8 cellular contexts compared by ENCODE assay signal in genomic region chr20:43691928-43692524, GRCh38. TPM values are rescaled to one million over a fixed set of nuclear protein-coding genes. Genes with fewer than 3 reads are reported as not detected.
DNase-seq lines count a peak whose midpoint lies in the region; ATAC-seq and TF ChIP-seq lines count a peak whose summit lies in the region.

No MANE protein-coding gene starts in this region.

- H3K27ac Mint-ChIP-seq in HFFc6 = no peak overlapping the region
- no peak overlapping the region for H3K27ac Mint-ChIP-seq in immature natural killer cell

- no peaks in the 10 kb centered on the region for H3K36me3 ChIP-seq in uterus

- no peak for ATAC-seq in GM18868 (IDR thresholded peaks at IDR 0.05; ENCODE audit: unreplicated experiment)

- H3K4me1 Mint-ChIP-seq in HFFc6 (ENCODE audit: low read depth) = no peaks in the 10 kb centered on the region
- no peaks in the 10 kb centered on the region for H3K4me1 Mint-ChIP-seq in immature natural killer cell

- TF ChIP-seq CTCF in HFFc6 (IDR thresholded peaks at IDR 0.05) (peak; percentile 86), RWPE1 (conservative IDR thresholded peaks at IDR 0.05; ENCODE audit: low read depth) (peak; percentile 69), uterus (IDR thresholded peaks at IDR 0.05) (no peak)

- H3K27me3 ChIP-seq in uterus = no peaks in the 10 kb centered on the region

- POLR2A ChIA-PET in RWPE1 (lab: Yijun Ruan, JAX; ENCODE audit: low non-redundant PET) = no interaction called here

- H3K27me3 Mint-ChIP-seq in HFFc6 (ENCODE audit: insufficient read depth) = no peaks in the 10 kb centered on the region
- H3K27me3 Mint-ChIP-seq in immature natural killer cell (ENCODE audit: low read depth in 3 of 3) = peaks cover 0 to 1% (median 0%) of the 10 kb centered on the region in 3 donors

- H3K27ac ChIP-seq in RWPE1 (no peak overlapping the region), uterus (no peak overlapping the region)

- H3K9me3 Mint-ChIP-seq in HFFc6 (no peaks in the 10 kb centered on the region), immature natural killer cell (no peaks in the 10 kb centered on the region)

- no peaks in the 10 kb centered on the region for H3K36me3 Mint-ChIP-seq in HFFc6 (ENCODE audit: low read depth)
- no peaks in the 10 kb centered on the region for H3K36me3 Mint-ChIP-seq in immature natural killer cell

- intact Hi-C loops in uterus (cut with DNase I; ENCODE audit: low total_unique reads) = no loop called here

- H3K9me3 ChIP-seq in uterus = no peaks in the 10 kb centered on the region

- CTCF ChIA-PET in RWPE1 (lab: Yijun Ruan, JAX) = interaction anchor here (0.5 to 2.5 kb wide), 17 partner anchors 11 to 429 kb away, joined by 3 to 12 read pairs (median 3); no protein-coding TSS in a partner anchor

- H3K4me3 ChIP-seq in uterus = no peak overlapping the region

- TF ChIP-seq POLR2A in uterus (IDR thresholded peaks at IDR 0.05) = no peak

- H3K4me3 Mint-ChIP-seq in HFFc6 (no peak overlapping the region), immature natural killer cell (no peak overlapping the region)

- H3K4me1 ChIP-seq in uterus = no peaks in the 10 kb centered on the region

- DNase-seq in DMS53 (lab: John Stamatoyannopoulos, UW) (peak; percentile 70), HFFc6 (peak; percentile 25), RWPE1 (ENCODE audit: low spot score) (peak; percentile 68), immature natural killer cell (peak in 2 of 3 donors; percentile 8 to 10), uterus (no peak)
- DNase-seq in activated effector memory CD4-positive, alpha-beta T cell treated with anti-CD3 and anti-CD28 coated beads, Interleukin-2, amount 50 U/mL, for 16 hours = peak; percentile 79
- DNase-seq in stimulated activated CD8-positive, alpha-beta memory T cell treated with anti-CD3 and anti-CD28 coated beads, Interleukin-15, amount 100 ng/mL, for 1 hour (ENCODE audit: low read depth) = peak; percentile 14

RNA-seq across cellular contexts. Expression of gene MYBL2, which starts 25.1 kb away (rescaled TPM):
- total RNA-seq in HFFc6 (2021; fragmentation: NEBNext Ultra II Directional; extraction: Animal tissue kit (Norgen Biotek cat#: 25700)) = 10 to 100 TPM in 5 of 6 experiments, 1 to 10 TPM in 1; 8.9 to 20.4 (median 20.1) TPM
- 1 to 10 TPM in 2 of 3 donors, not detected in 1; 2.0 to 2.3 TPM for polyA plus RNA-seq in immature natural killer cell
- total RNA-seq in uterus = 1 to 10 TPM in 1 of 4 donors, under 1 TPM in 1, not detected in 2; 0.29 to 5.2 TPM

RNA-seq across cellular contexts. Expression of gene GTSF1L, which starts 34.8 kb away (rescaled TPM):
- total RNA-seq in HFFc6 (2021; fragmentation: NEBNext Ultra II Directional; extraction: Animal tissue kit (Norgen Biotek cat#: 25700)) = not detected
- not detected for polyA plus RNA-seq in immature natural killer cell
- total RNA-seq in uterus = not detected

Comparison
In these comparisons a context has a peak if more than half of its experiments do, and no peak if none do; other contexts are left out.
1. DNase-seq: peak in DMS53 (single experiment), HFFc6 (single experiment), RWPE1 (single experiment), activated effector memory CD4-positive, alpha-beta T cell treated with anti-CD3 and anti-CD28 coated beads, Interleukin-2, amount 50 U/mL, for 16 hours (single experiment), immature natural killer cell (2 of 3) and stimulated activated CD8-positive, alpha-beta memory T cell treated with anti-CD3 and anti-CD28 coated beads, Interleukin-15, amount 100 ng/mL, for 1 hour (single experiment); none in uterus (0 of 2).
2. CTCF ChIP-seq: peak in HFFc6 (single experiment) and RWPE1 (single experiment); none in uterus (0 of 4).